8 cellular contexts compared by ENCODE assay signal in genomic region chr20:44965651-44966029, GRCh38. TPM values are rescaled to one million over a fixed set of nuclear protein-coding genes. Genes with fewer than 3 reads are reported as not detected.
DNase-seq lines count a peak whose midpoint lies in the region; ATAC-seq and TF ChIP-seq lines count a peak whose summit lies in the region.

No MANE protein-coding gene starts in this region.

- no peaks in the 10 kb centered on the region for H3K79me2 ChIP-seq in parathyroid adenoma

- ATAC-seq in left colon, result no peak

- peak overlapping the region; percentile 99 for H3K4me3 ChIP-seq in CD8-positive, alpha-beta memory T cell (ENCODE audit: low read length)
- peak overlapping the region; percentile 84 for H3K4me3 ChIP-seq in esophagus (ENCODE audit: low read depth in 1 of 2, low read length in 2 of 2)
- peak overlapping the region; percentile 91 for H3K4me3 ChIP-seq in parathyroid adenoma (ENCODE audit: low read depth, low read length)

- H3K4me2 ChIP-seq in parathyroid adenoma (ENCODE audit: low read length), result peak overlapping the region; percentile 92

- no peaks in the 10 kb centered on the region for H3K9me3 Mint-ChIP-seq in CD8-positive, alpha-beta memory T cell

- CTCF ChIA-PET in CD8-positive, alpha-beta memory T cell (lab: Charles Lee), result interaction anchor here (0.9 to 4.5 kb wide), 5 partner anchors 8 to 78 kb away, joined by 3 to 35 read pairs (median 3); no protein-coding TSS in a partner anchor
- CTCF ChIA-PET in RWPE1 (lab: Yijun Ruan, JAX), result interaction anchor here (1.0 kb wide), 1 partner anchor 256 kb away, joined by 3 read pairs; the partner anchor contains the start of gene SEMG2

- peak overlapping the region; percentile 79 for H2AFZ ChIP-seq in parathyroid adenoma

- no peaks in the 10 kb centered on the region for H3K27me3 ChIP-seq in CD8-positive, alpha-beta memory T cell (ENCODE audit: insufficient read depth, low read length, poor library complexity, severe bottlenecking)
- H3K27me3 ChIP-seq in esophagus (ENCODE audit: control insufficient read depth in 1 of 2, insufficient read depth in 2 of 2, low read length in 2 of 2) (no peaks in the 10 kb centered on the region), parathyroid adenoma (ENCODE audit: control insufficient read depth, insufficient read depth, low read length) (no peaks in the 10 kb centered on the region)

- DNase-seq in CD8-positive, alpha-beta memory T cell, result no peak
- no peak for DNase-seq in RWPE1 (ENCODE audit: low spot score)
- DNase-seq in left colon, result no peak
- no peak for DNase-seq in NCI-H1417 (lab: John Stamatoyannopoulos, UW)
- no peak for DNase-seq in DMS 273 treated with DMSO at 0.1 percent for 48 hours (lab: John Stamatoyannopoulos, UW)
- no peak for DNase-seq in T1000 (lab: John Stamatoyannopoulos, UW)

- intact Hi-C loops in left colon (cut with DNase I, micrococcal nuclease), result no loop called here

- WGBS in esophagus, 2 donors, result 27 to 33% methylated on average over 5 of the region's 5 CpGs

- peak overlapping the region; percentile 89 for H3K27ac ChIP-seq in CD8-positive, alpha-beta memory T cell (ENCODE audit: low read depth, low read length)
- peak overlapping the region; percentile 79 for H3K27ac ChIP-seq in RWPE1
- H3K27ac ChIP-seq in esophagus (ENCODE audit: low read depth in 2 of 2, low read length in 1 of 2), result peak overlapping the region; percentile 94 to 96
- peak overlapping the region; percentile 30 for H3K27ac ChIP-seq in parathyroid adenoma

- peaks cover 6 to 40% (median 6%) of the 10 kb centered on the region in 3 donors for H3K36me3 Mint-ChIP-seq in CD8-positive, alpha-beta memory T cell

- POLR2A ChIA-PET in CD8-positive, alpha-beta memory T cell (lab: Charles Lee), result interaction anchor here (2.9 kb wide), 1 partner anchor 13 kb away, joined by 52 read pairs; no protein-coding TSS in a partner anchor
- POLR2A ChIA-PET in RWPE1 (lab: Yijun Ruan, JAX; ENCODE audit: low non-redundant PET), result no interaction called here

- peaks cover 25% of the 10 kb centered on the region for H3K4me1 ChIP-seq in CD8-positive, alpha-beta memory T cell (ENCODE audit: insufficient read depth, low read length)
- H3K4me1 ChIP-seq in esophagus (ENCODE audit: control insufficient read depth in 2 of 2, insufficient read depth in 2 of 2, low read length in 1 of 2) (peaks cover 0 to 3% of the 10 kb centered on the region in 2 donors), parathyroid adenoma (peaks cover 7% of the 10 kb centered on the region)

- no peaks in the 10 kb centered on the region for H3K9me3 ChIP-seq in CD8-positive, alpha-beta memory T cell (ENCODE audit: low read length)
- H3K9me3 ChIP-seq in esophagus (ENCODE audit: control insufficient read depth in 2 of 2, insufficient read depth in 1 of 2, low read depth in 1 of 2, low read length in 1 of 2), result no peaks in the 10 kb centered on the region
- no peaks in the 10 kb centered on the region for H3K9me3 ChIP-seq in parathyroid adenoma (ENCODE audit: control insufficient read depth, low read length)

- H3K27me3 Mint-ChIP-seq in CD8-positive, alpha-beta memory T cell, result peaks cover 0 to 3% of the 10 kb centered on the region in 2 donors

- no peaks in the 10 kb centered on the region for H3K36me3 ChIP-seq in CD8-positive, alpha-beta memory T cell (ENCODE audit: insufficient read depth, low read length)
- H3K36me3 ChIP-seq in esophagus (ENCODE audit: control insufficient read depth in 2 of 2, insufficient read depth in 2 of 2, low read length in 1 of 2) (no peaks in the 10 kb centered on the region), parathyroid adenoma (ENCODE audit: control insufficient read depth, insufficient read depth, low read length) (no peaks in the 10 kb centered on the region)

- H3K9ac ChIP-seq in parathyroid adenoma, result no peak overlapping the region

- peak overlapping the region; percentile 89 to 100 (median 94) for H3K27ac Mint-ChIP-seq in CD8-positive, alpha-beta memory T cell

- TF ChIP-seq CTCF in RWPE1 (conservative IDR thresholded peaks at IDR 0.05; ENCODE audit: low read depth) (no peak), parathyroid adenoma (IDR thresholded peaks at IDR 0.05) (no peak)

- peaks cover 36 to 48% (median 39%) of the 10 kb centered on the region in 3 donors for H3K4me1 Mint-ChIP-seq in CD8-positive, alpha-beta memory T cell

- peak overlapping the region; percentile 94 to 99 (median 96) for H3K4me3 Mint-ChIP-seq in CD8-positive, alpha-beta memory T cell

RNA-seq across cellular contexts. Expression of gene STK4, which starts 0.7 kb away (rescaled TPM):
- 100 to 1,000 TPM; 200 to 210 TPM for total RNA-seq in CD8-positive, alpha-beta memory T cell
- polyA plus RNA-seq in CD8-positive, alpha-beta memory T cell, result 192 TPM
- 1 to 10 TPM; 4.7 to 4.8 TPM for polyA plus RNA-seq in esophagus
- 10 to 100 TPM; 26.8 to 32.8 TPM for total RNA-seq in left colon

RNA-seq across cellular contexts. Expression of gene TOMM34, which starts 5.4 kb away (rescaled TPM):
- 10 to 100 TPM; 75.4 to 76.8 TPM for total RNA-seq in CD8-positive, alpha-beta memory T cell
- polyA plus RNA-seq in CD8-positive, alpha-beta memory T cell, result 21.0 TPM
- polyA plus RNA-seq in esophagus, result 10 to 100 TPM in 1 of 2 donors, 1 to 10 TPM in 1; 6.4 to 18.5 TPM
- 10 to 100 TPM; 11.8 to 13.0 TPM for total RNA-seq in left colon

RNA-seq across cellular contexts. Expression of gene PABPC1L, which starts 55.8 kb away (rescaled TPM):
- 10 to 100 TPM; 61.1 to 61.4 TPM for total RNA-seq in CD8-positive, alpha-beta memory T cell
- polyA plus RNA-seq in CD8-positive, alpha-beta memory T cell, result 1.3 TPM
- 10 to 100 TPM; 12.1 to 31.6 TPM for polyA plus RNA-seq in esophagus
- total RNA-seq in left colon, result 10 to 100 TPM; 13.2 to 19.8 TPM

Comparison
In these comparisons a context has a peak if more than half of its experiments do, and no peak if none do; other contexts are left out.
1. H3K27ac ChIP-seq: peak in every context shown above with its lines; median percentile 95 in esophagus; 89 in CD8-positive, alpha-beta memory T cell; 79 in RWPE1; 30 in parathyroid adenoma.
2. RNA of gene STK4, which starts 0.7 kb away (total RNA-seq): 200 to 210 TPM in CD8-positive, alpha-beta memory T cell; 26.8 to 32.8 TPM in left colon; every median in the first group is over 4 times any median in the second.
3. RNA of gene TOMM34, which starts 5.4 kb away (total RNA-seq): 75.4 to 76.8 TPM in CD8-positive, alpha-beta memory T cell; 11.8 to 13.0 TPM in left colon; every median in the first group is over 4 times any median in the second.
4. Peak in every context shown above with its lines, with median percentiles within 50 percentile points of each other: H3K4me3 ChIP-seq.